In genomic region chr2:11314482-11314881, GRCh38 we compare ENCODE assay signal across 19 cellular contexts. TPM values are rescaled to one million over a fixed set of nuclear protein-coding genes. Genes with fewer than 3 reads are reported as not detected.
DNase-seq lines count a peak whose midpoint lies in the region; ATAC-seq, FAIRE-seq and TF ChIP-seq lines count a peak whose summit lies in the region.
"Had no signal": no experiment of that assay in that cellular context is flagged by ENCODE, and none has a peak within 500 bp of the region (broad histone marks: within the 10 kb centered on the region; RNA-seq: fewer than 3 reads in every experiment).

No MANE protein-coding gene starts in this region.

- no peaks in the 10 kb centered on the region for H3K27me3 Mint-ChIP-seq in chondrocyte (ENCODE audit: low read depth)
- H3K27me3 Mint-ChIP-seq: CD8-positive, alpha-beta memory T cell had no signal

- H3K36me3 ChIP-seq in osteoblast (ENCODE audit: insufficient read depth, low read length) (no peaks in the 10 kb centered on the region), adrenal gland (replicated peaks in 1 of 2) (no peaks in the 10 kb centered on the region)
- H3K36me3 ChIP-seq: HAP-1 had no signal

- H3K4me1 ChIP-seq in osteoblast (ENCODE audit: insufficient read depth, low read length) (no peaks in the 10 kb centered on the region), adrenal gland (replicated peaks in 1 of 2) (peaks cover 6 to 12% of the 10 kb centered on the region in 2 donors)
- H3K4me1 ChIP-seq: HAP-1 had no signal

- H3K27ac ChIP-seq in osteoblast (ENCODE audit: low read depth, low read length), result no peak overlapping the region
- no peak overlapping the region for H3K27ac ChIP-seq in adrenal gland
- H3K27ac ChIP-seq: PC-9, RWPE1 had no signal

- H3K4me3 Mint-ChIP-seq in chondrocyte (ENCODE audit: unreplicated experiment), result no peak overlapping the region
- H3K4me3 Mint-ChIP-seq: CD8-positive, alpha-beta memory T cell had no signal

- peaks cover 82% of the 10 kb centered on the region for H3K79me2 ChIP-seq in osteoblast (ENCODE audit: insufficient read depth, low read length)

- intact Hi-C loops in adrenal gland (cut with DNase I), result no loop called here

- DNase-seq in GM12891 (ENCODE audit: insufficient read length, low spot score) (no peak), LHCN-M2 (ENCODE audit: low read depth) (peak; percentile 37), chondrocyte (ENCODE audit: low spot score) (no peak), osteoblast (ENCODE audit: insufficient read length, low spot score, missing footprints) (peak; percentile 47), adrenal gland (no peak)
- DNase-seq: C1 segment of cervical spinal cord; CD8-positive, alpha-beta memory T cell; KBM-7; NCI-H1417; NCI-H187 treated with DMSO at 0.1 percent for 48 hours; NCI-H345; NCI-H524 treated with DMSO at 0.1 percent for 48 hours; PC-9; SIG-M5 had no signal

- H3K4me3 ChIP-seq in osteoblast (ENCODE audit: insufficient read depth, low read length), result no peak overlapping the region
- H3K4me3 ChIP-seq in adrenal gland, result no peak overlapping the region
- H3K4me3 ChIP-seq: HAP-1, PC-9 had no signal

- no peaks in the 10 kb centered on the region for H3K27me3 ChIP-seq in osteoblast (ENCODE audit: insufficient read depth, low read length)
- no peaks in the 10 kb centered on the region for H3K27me3 ChIP-seq in adrenal gland

- H4K20me1 ChIP-seq in osteoblast (ENCODE audit: insufficient read depth, low read length), result peaks cover 63% of the 10 kb centered on the region

- H3K36me3 Mint-ChIP-seq in chondrocyte (ENCODE audit: low read depth), result no peaks in the 10 kb centered on the region

- H2AFZ ChIP-seq in osteoblast (ENCODE audit: low read length), result no peak overlapping the region
- H2AFZ ChIP-seq: PC-9 had no signal

- no peak overlapping the region for H3K4me2 ChIP-seq in osteoblast (ENCODE audit: insufficient read depth, low read length)
- H3K4me2 ChIP-seq: PC-9 had no signal

- FAIRE-seq in GM12891 (lab: Jason Lieb, UNC), result peak; percentile 5

- TF ChIP-seq POLR2A in GM12891 (IDR thresholded peaks at IDR 0.05; ENCODE audit: low read depth, low read length), result no peak
- TF ChIP-seq POLR2A in adrenal gland (IDR thresholded peaks at IDR 0.05), result no peak

- peaks cover 45% of the 10 kb centered on the region for H3K4me1 Mint-ChIP-seq in chondrocyte (ENCODE audit: low read depth)

- TF ChIP-seq CTCF in chondrocyte (IDR thresholded peaks at IDR 0.05) (no peak), osteoblast (IDR thresholded peaks at IDR 0.05; ENCODE audit: extremely low read depth, low read depth, low read length) (no peak), adrenal gland (IDR thresholded peaks at IDR 0.05) (no peak)

- no peaks in the 10 kb centered on the region for H3K9me3 Mint-ChIP-seq in chondrocyte (ENCODE audit: low read depth)

- 94 to 100% (median 96%) methylated on average over 1 of the region's 1 CpG for WGBS in adrenal gland, 4 donors

- ATAC-seq in GM18870 (IDR thresholded peaks at IDR 0.05; ENCODE audit: unreplicated experiment) (no peak), HG02759 (IDR thresholded peaks at IDR 0.05; ENCODE audit: unreplicated experiment) (no peak), HG03196 (IDR thresholded peaks at IDR 0.05; ENCODE audit: unreplicated experiment) (no peak)

- peak overlapping the region; percentile 47 for H3K27ac Mint-ChIP-seq in chondrocyte (ENCODE audit: unreplicated experiment)
- H3K27ac Mint-ChIP-seq: CD8-positive, alpha-beta memory T cell had no signal

- H3K9me3 ChIP-seq in osteoblast (ENCODE audit: low read depth, low read length) (no peaks in the 10 kb centered on the region), adrenal gland (replicated peaks in 1 of 3) (no peaks in the 10 kb centered on the region)
- H3K9me3 ChIP-seq: HAP-1 had no signal

TF ChIP-seq in GM12891, 5 proteins besides CTCF, POLR2A, EP300 and RAD21:
- TF ChIP-seq POLR2AphosphoS5 (IDR thresholded peaks at IDR 0.05; ENCODE audit: low read depth, low read length) (no peak), POU2F2 (IDR thresholded peaks at IDR 0.05; ENCODE audit: low read depth, low read length) (no peak), TAF1 (IDR thresholded peaks at IDR 0.05; ENCODE audit: low read depth, low read length) (no peak), PAX5 (IDR thresholded peaks at IDR 0.05; ENCODE audit: insufficient read depth, low read length, severe bottlenecking) (no peak), SPI1 (IDR thresholded peaks at IDR 0.05; ENCODE audit: low read depth, low read length) (no peak)

RNA-seq across cellular contexts. Expression of gene ROCK2, which starts 30.0 kb away (rescaled TPM):
- polyA plus RNA-seq in GM12891 (2012; ENCODE audit: low read depth, missing spikeins), result 4.5 TPM
- total RNA-seq in LHCN-M2 (2014; rRNA removed) (32.2 and 37.5 TPM in 2 replicates), chondrocyte (48.6 to 62.3 TPM (median 61.4 TPM) in 3 replicates), osteoblast (55.1 and 59.7 TPM in 2 replicates), adrenal gland (10 to 100 TPM; 23.9 to 46.6 (median 28.7) TPM)
- 10.3 TPM for polyA plus RNA-seq in LHCN-M2 (2012)
- polyA plus RNA-seq in adrenal gland, result 10 to 100 TPM in 1 of 3 donors, 1 to 10 TPM in 2; 5.0 to 23.0 (median 7.6) TPM

Comparison
In these comparisons a context has a peak if more than half of its experiments do, and no peak if none do; other contexts are left out.
1. DNase-seq: peak in LHCN-M2 (single experiment) and osteoblast (single experiment); none in GM12891 (single experiment), chondrocyte (single experiment) and adrenal gland (0 of 7).